1 cellular context compared by ENCODE assay signal in genomic region chr9:89343802-89344201, GRCh38. TPM values are rescaled to one million over a fixed set of nuclear protein-coding genes. Genes with fewer than 3 reads are reported as not detected.
"Had no signal": no experiment of that assay in that cellular context is flagged by ENCODE, and none has a peak within 500 bp of the region (broad histone marks: within the 10 kb centered on the region; RNA-seq: fewer than 3 reads in every experiment).

No MANE protein-coding gene starts in this region.

RNA-seq across cellular contexts. Expression of gene CKS2, which starts 32.8 kb away (rescaled TPM):
- total RNA-seq: ascending aorta had no signal
